34 cellular contexts compared by ENCODE assay signal in the genomic region with DNA sequence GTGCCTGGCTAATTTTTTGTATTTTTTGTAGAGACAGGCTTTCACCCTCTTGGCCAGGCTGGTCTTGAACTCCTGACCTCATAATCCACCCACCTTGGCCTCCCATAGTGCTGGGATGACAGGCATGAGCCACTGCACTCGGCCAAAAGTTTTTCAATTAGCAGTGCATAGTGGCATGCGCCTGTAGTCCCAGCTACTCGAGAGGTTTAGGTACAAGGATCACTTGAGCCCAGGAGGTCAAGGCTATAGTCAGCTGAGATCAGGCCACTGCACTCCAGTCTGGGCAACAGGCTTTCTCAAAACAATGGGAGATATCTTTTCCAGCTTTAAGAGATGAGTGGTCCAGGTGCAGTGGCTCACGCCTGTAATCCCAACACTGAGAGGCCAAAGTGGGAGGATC.
"Had no signal": no experiment of that assay in that cellular context is flagged by ENCODE, and none has a peak within 500 bp of the region (broad histone marks: within the 10 kb centered on the region; RNA-seq: fewer than 3 reads in every experiment).

No MANE protein-coding gene starts in this region.

- H3K4me3 ChIP-seq: adrenal gland, body of pancreas, breast epithelium had no signal

- DNase-seq: activated B cell treated with CpG ODN at 0.5 μM for 24 hours; activated CD4-positive, alpha-beta memory T cell treated with anti-CD3 and anti-CD28 coated beads for 36 hours; activated CD4-positive, alpha-beta T cell treated with anti-CD3 and anti-CD28 coated beads for 4 hours; activated CD4-positive, alpha-beta T cell treated with anti-CD3 and anti-CD28 coated beads, Interleukin-2, amount 10 ng/mL, durations not matched to agents 24 days and 14 days; activated CD4-positive, alpha-beta T cell treated with anti-CD3 and anti-CD28 coated beads, Interleukin-2, amount 50 U/mL, for 1 hour; activated CD4-positive, alpha-beta T cell treated with anti-CD3 and anti-CD28 coated beads, Interleukin-2, amount 50 U/mL, for 4 hours; activated CD4-positive, CD25-positive, alpha-beta regulatory T cell treated with anti-CD3 and anti-CD28 coated beads, Interleukin-2, amount 50 U/mL, for 72 hours; activated CD8-positive, alpha-beta memory T cell treated with anti-CD3 and anti-CD28 coated beads, Interleukin-2, amount 50 U/mL, for 4 hours; activated CD8-positive, alpha-beta T cell treated with anti-CD3 and anti-CD28 coated beads for 36 hours; activated effector memory CD4-positive, alpha-beta T cell treated with anti-CD3 and anti-CD28 coated beads, Interleukin-2, amount 50 U/mL, for 16 hours; activated gamma-delta T cell treated with Interleukin-2 at 50 U/mL for 16 hours; activated naive CD4-positive, alpha-beta T cell; activated naive CD4-positive, alpha-beta T cell treated with anti-CD3 and anti-CD28 coated beads for 36 hours; activated naive CD4-positive, alpha-beta T cell treated with anti-CD3 and anti-CD28 coated beads, Interleukin-2, amount 50 U/mL, for 16 hours; activated naive CD8-positive, alpha-beta T cell treated with anti-CD3 and anti-CD28 coated beads for 36 hours; activated T-cell treated with anti-CD3 and anti-CD28 coated beads for 4 hours; activated T-cell treated with anti-CD3 and anti-CD28 coated beads, Interleukin-2, amount 50 U/mL, for 1 hour; activated T-cell treated with anti-CD3 and anti-CD28 coated beads, Interleukin-2, amount 50 U/mL, for 4 hours; activated T-cell treated with anti-CD3 and anti-CD28 coated beads, Interleukin-2, amount 50 U/mL, for 72 hours; adrenal gland; amniotic stem cell; aorta; body of pancreas; brain microvascular endothelial cell; central memory CD4-positive, alpha-beta T cell; T-cell; T-helper 2 cell; T-helper 9 cell had no signal

- H3K4me1 ChIP-seq: adrenal gland, body of pancreas, breast epithelium had no signal

- FAIRE-seq: astrocyte, TTC549 had no signal

- H3K9me3 ChIP-seq: adrenal gland, body of pancreas, breast epithelium had no signal

- H3K27ac ChIP-seq: adrenal gland, body of pancreas, brain microvascular endothelial cell, breast epithelium, VCaP had no signal

- H3K36me3 ChIP-seq: breast epithelium had no signal

- ATAC-seq: activated CD8-positive, alpha-beta T cell treated with anti-CD3 and anti-CD28 coated beads for 36 hours; activated naive CD4-positive, alpha-beta T cell treated with anti-CD3 and anti-CD28 coated beads, Interleukin-2, amount 50 U/mL, for 72 hours; activated T-cell treated with anti-CD3 and anti-CD28 coated beads, Interleukin-2, amount 50 U/mL, for 4 hours; activated T-cell treated with anti-CD3 and anti-CD28 coated beads, Interleukin-2, amount 50 U/mL, for 72 hours; activated T-helper 17 cell treated with anti-CD3 and anti-CD28 coated beads, Interleukin-2, amount 50 U/mL, for 72 hours; body of pancreas; T-cell had no signal

- H3K27me3 ChIP-seq: adrenal gland, body of pancreas, brain microvascular endothelial cell, breast epithelium had no signal
